In the genomic region with DNA sequence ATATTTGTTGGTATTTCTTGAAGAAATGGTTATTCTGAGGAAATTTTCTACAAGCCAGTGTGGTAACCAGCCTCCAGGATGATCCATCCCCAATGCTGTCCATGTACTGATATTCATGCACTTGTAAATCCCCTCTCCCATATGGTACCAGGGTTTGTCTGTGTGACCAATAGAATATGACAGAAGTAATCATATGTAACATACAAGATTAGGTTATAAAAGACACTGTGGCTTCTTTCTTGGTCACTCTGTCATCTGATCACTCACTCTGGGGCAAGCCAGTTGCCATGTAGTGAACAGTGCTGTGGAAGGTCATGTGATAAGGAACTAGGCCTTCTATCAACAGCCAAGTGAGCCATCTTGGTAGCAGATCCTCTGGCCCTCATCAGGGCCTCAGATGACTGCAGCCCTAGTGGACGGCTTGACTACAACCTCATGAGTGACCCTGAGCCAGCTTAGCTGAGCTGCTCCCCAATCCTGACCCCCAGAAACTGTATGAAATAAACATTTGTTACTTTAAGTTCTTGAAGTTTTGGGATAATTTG, we compare ENCODE assay signal across 2 cellular contexts.
TF ChIP-seq lines count a peak whose summit lies in the region.

No MANE protein-coding gene starts in this region.

TF ChIP-seq in IMR-90, 13 proteins besides CTCF, POLR2A, EP300 and RAD21:
- TF ChIP-seq CHD1 (IDR thresholded peaks at IDR 0.05; ENCODE audit: low read depth, low read length) (no peak), FOS (IDR thresholded peaks at IDR 0.05; ENCODE audit: low read depth, low read length) (no peak), MXI1 (IDR thresholded peaks at IDR 0.05; ENCODE audit: borderline replicate concordance, low read depth, low read length) (no peak), RFX5 (IDR thresholded peaks at IDR 0.05; ENCODE audit: low read depth, low read length) (no peak), CEBPB (IDR thresholded peaks at IDR 0.05; ENCODE audit: low read depth, low read length) (no peak), MAZ (IDR thresholded peaks at IDR 0.05; ENCODE audit: borderline replicate concordance, low read depth, low read length) (no peak), MAFK (IDR thresholded peaks at IDR 0.05; ENCODE audit: low read depth, low read length) (no peak), SMC3 (IDR thresholded peaks at IDR 0.05; ENCODE audit: low read depth, low read length) (no peak), RCOR1 (IDR thresholded peaks at IDR 0.05; ENCODE audit: insufficient replicate concordance, low read length) (no peak), NFE2L2 (IDR thresholded peaks at IDR 0.05; ENCODE audit: low read depth, low read length) (no peak), BHLHE40 (IDR thresholded peaks at IDR 0.05; ENCODE audit: low read depth, low read length) (no peak)
- TF ChIP-seq, protein P1, sequence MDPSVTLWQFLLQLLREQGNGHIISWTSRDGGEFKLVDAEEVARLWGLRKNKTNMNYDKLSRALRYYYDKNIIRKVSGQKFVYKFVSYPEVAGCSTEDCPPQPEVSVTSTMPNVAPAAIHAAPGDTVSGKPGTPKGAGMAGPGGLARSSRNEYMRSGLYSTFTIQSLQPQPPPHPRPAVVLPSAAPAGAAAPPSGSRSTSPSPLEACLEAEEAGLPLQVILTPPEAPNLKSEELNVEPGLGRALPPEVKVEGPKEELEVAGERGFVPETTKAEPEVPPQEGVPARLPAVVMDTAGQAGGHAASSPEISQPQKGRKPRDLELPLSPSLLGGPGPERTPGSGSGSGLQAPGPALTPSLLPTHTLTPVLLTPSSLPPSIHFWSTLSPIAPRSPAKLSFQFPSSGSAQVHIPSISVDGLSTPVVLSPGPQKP (IDR thresholded peaks at IDR 0.05; ENCODE audit: borderline replicate concordance, low read depth, low read length): no peak
- TF ChIP-seq, protein P2, sequence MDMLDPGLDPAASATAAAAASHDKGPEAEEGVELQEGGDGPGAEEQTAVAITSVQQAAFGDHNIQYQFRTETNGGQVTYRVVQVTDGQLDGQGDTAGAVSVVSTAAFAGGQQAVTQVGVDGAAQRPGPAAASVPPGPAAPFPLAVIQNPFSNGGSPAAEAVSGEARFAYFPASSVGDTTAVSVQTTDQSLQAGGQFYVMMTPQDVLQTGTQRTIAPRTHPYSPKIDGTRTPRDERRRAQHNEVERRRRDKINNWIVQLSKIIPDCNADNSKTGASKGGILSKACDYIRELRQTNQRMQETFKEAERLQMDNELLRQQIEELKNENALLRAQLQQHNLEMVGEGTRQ (IDR thresholded peaks at IDR 0.05; ENCODE audit: low read depth, low read length): no peak
TF ChIP-seq in IMR-90: peak in this region for 0.

TF ChIP-seq in HEK293T, 16 proteins besides CTCF, POLR2A, EP300 and RAD21:
- TF ChIP-seq NFRKB (IDR thresholded peaks at IDR 0.05) (no peak), FOXA1 (IDR thresholded peaks at IDR 0.05) (no peak), LEF1 (IDR thresholded peaks at IDR 0.05; ENCODE audit: borderline replicate concordance) (no peak), FOXK2 (IDR thresholded peaks at IDR 0.05) (no peak), ZNF384 (IDR thresholded peaks at IDR 0.05) (no peak), HDGF (IDR thresholded peaks at IDR 0.05; ENCODE audit: borderline replicate concordance) (no peak), ELF4 (IDR thresholded peaks at IDR 0.05) (no peak), BHLHE40 (IDR thresholded peaks at IDR 0.05; ENCODE audit: borderline replicate concordance) (no peak)
- TF ChIP-seq, protein P3, sequence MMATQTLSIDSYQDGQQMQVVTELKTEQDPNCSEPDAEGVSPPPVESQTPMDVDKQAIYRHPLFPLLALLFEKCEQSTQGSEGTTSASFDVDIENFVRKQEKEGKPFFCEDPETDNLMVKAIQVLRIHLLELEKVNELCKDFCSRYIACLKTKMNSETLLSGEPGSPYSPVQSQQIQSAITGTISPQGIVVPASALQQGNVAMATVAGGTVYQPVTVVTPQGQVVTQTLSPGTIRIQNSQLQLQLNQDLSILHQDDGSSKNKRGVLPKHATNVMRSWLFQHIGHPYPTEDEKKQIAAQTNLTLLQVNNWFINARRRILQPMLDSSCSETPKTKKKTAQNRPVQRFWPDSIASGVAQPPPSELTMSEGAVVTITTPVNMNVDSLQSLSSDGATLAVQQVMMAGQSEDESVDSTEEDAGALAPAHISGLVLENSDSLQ (IDR thresholded peaks at IDR 0.05): no peak
